In genomic region chr2:48440103-48440390, GRCh38 we compare ENCODE assay signal across 8 cellular contexts. TPM values are rescaled to one million over a fixed set of nuclear protein-coding genes. Genes with fewer than 3 reads are reported as not detected.
A peak's percentile ranks its signal among the peaks of the same experiment; 100 is the strongest.
DNase-seq lines count a peak whose midpoint lies in the region; ATAC-seq and TF ChIP-seq lines count a peak whose summit lies in the region.

No MANE protein-coding gene starts in this region.

- H2AFZ ChIP-seq in Loucy (ENCODE audit: low read length): peak overlapping the region; percentile 91

- no peaks in the 10 kb centered on the region for H3K36me3 Mint-ChIP-seq in progenitor cell of endocrine pancreas (ENCODE audit: insufficient read depth)

- H3K4me3 ChIP-seq in GM12875 (ENCODE audit: low read depth, low read length): peak overlapping the region; percentile 84
- H3K4me3 ChIP-seq in Loucy (ENCODE audit: low read length, poor library complexity, severe bottlenecking): peak overlapping the region; percentile 81
- peak overlapping the region; percentile 95 for H3K4me3 ChIP-seq in epithelial cell of esophagus (ENCODE audit: low read length)

- peaks cover 5% of the 10 kb centered on the region; the same call in 1 of the 2 replicates for H3F3A ChIP-seq in Loucy (ENCODE audit: low read depth)

- ATAC-seq in HG03095 (IDR thresholded peaks at IDR 0.05; ENCODE audit: unreplicated experiment): no peak

- peaks cover 29% of the 10 kb centered on the region for H3K4me1 ChIP-seq in Loucy (ENCODE audit: insufficient read depth, low read length, poor library complexity, severe bottlenecking)

- no peaks in the 10 kb centered on the region for H3K9me3 ChIP-seq in Loucy (ENCODE audit: insufficient read depth, low read depth, low read length)

- no peak for DNase-seq in epithelial cell of esophagus (ENCODE audit: low read depth)
- no peak for DNase-seq in progenitor cell of endocrine pancreas (ENCODE audit: low spot score, unreplicated experiment)
- DNase-seq in GF-D8 (lab: John Stamatoyannopoulos, UW): no peak
- no peak for DNase-seq in nucleus accumbens (lab: John Stamatoyannopoulos, UW)
- no peak for DNase-seq in NCI-H69 (lab: John Stamatoyannopoulos, UW)

- H3K4me3 Mint-ChIP-seq in progenitor cell of endocrine pancreas (ENCODE audit: low read depth): no peak overlapping the region

- H3K27ac Mint-ChIP-seq in progenitor cell of endocrine pancreas: peak overlapping the region; percentile 100

- no peaks in the 10 kb centered on the region for H3K27me3 Mint-ChIP-seq in progenitor cell of endocrine pancreas

- H3K9ac ChIP-seq in Loucy (ENCODE audit: low read depth, low read length, poor library complexity, severe bottlenecking): peak overlapping the region; percentile 89

- no peaks in the 10 kb centered on the region for H4K20me1 ChIP-seq in Loucy (ENCODE audit: insufficient read depth, low read length, poor library complexity, severe bottlenecking)

- no peaks in the 10 kb centered on the region for H3K36me3 ChIP-seq in Loucy (ENCODE audit: insufficient read depth, low read length)

- H3K9me3 Mint-ChIP-seq in progenitor cell of endocrine pancreas (ENCODE audit: low read depth): no peaks in the 10 kb centered on the region

- TF ChIP-seq CTCF in GM12875 (IDR thresholded peaks at IDR 0.05; ENCODE audit: borderline replicate concordance, insufficient read depth, low read depth, low read length) (no peak), Loucy (conservative IDR thresholded peaks at IDR 0.05; ENCODE audit: low read length) (no peak), epithelial cell of esophagus (IDR thresholded peaks at IDR 0.05; ENCODE audit: insufficient read depth, low read depth, low read length, missing control alignments) (no peak), progenitor cell of endocrine pancreas (IDR thresholded peaks at IDR 0.05; ENCODE audit: unreplicated experiment) (no peak)

- H3K4me2 ChIP-seq in Loucy (ENCODE audit: low read depth, low read length, poor library complexity, severe bottlenecking): peak overlapping the region; percentile 95

- H3K4me1 Mint-ChIP-seq in progenitor cell of endocrine pancreas (ENCODE audit: low read depth): peaks cover 3% of the 10 kb centered on the region

- no peaks in the 10 kb centered on the region for H3K27me3 ChIP-seq in Loucy (ENCODE audit: insufficient read depth, low read length, poor library complexity, severe bottlenecking)

- no peaks in the 10 kb centered on the region for H3K9me2 ChIP-seq in Loucy (replicated peaks; ENCODE audit: low read depth, low read length)

- peaks cover 26% of the 10 kb centered on the region for H3K79me2 ChIP-seq in Loucy (ENCODE audit: insufficient read depth, low read length)

RNA-seq across cellular contexts. Expression of gene PPP1R21, which starts 0.5 kb away (rescaled TPM):
- 35.1 and 39.2 TPM in 2 replicates for total RNA-seq in progenitor cell of endocrine pancreas
